In the genomic region with DNA sequence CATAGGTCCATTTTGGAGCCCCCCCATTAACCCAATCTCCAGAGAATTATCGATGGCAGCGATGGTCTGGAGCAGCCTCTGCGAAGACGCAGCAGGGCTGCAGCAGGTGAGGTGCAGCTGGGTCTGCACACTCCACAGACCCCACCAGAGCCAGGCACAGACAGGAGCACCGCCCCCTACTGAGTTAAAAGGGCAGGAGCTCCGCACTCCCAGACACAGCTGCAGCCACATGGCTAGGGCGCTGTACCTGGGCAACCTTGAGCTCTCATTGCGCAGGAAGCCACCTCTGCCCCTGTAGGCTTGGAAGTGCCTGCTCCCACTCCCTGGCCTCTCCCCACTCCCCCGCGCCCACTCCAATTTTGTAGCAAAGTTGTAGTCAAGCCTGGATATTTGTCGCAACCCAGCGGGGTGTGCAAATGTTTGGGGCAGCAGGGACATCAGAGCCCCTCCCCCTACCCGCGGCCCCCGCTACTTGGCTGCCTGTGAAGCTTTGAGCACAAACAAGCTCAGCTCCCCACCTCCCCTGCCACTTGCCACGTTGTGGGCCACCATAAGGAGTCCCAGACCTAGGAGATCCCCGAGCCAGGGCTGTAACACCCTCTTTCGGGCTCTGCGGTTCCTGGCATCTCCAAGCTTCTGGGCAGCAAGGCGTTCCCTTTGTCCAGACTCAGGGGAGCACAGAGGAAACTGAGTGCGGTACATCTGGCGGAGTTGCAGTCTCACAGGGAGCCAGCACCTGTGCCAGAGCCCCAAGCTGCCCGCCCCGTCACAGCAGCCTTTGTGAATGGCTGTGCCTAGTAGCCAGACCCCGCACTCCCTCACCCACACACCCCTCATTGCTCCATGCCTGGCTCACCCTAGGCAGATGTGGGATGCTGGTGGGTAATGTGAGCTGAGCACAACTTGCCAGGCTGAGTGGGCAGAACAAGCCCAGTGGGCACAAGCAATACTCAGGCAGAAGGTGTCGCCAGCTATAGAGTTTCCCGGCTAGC, we compare ENCODE assay signal across 24 cellular contexts.
DNase-seq lines count a peak whose midpoint lies in the region; ATAC-seq, FAIRE-seq and TF ChIP-seq lines count a peak whose summit lies in the region.
"Had no signal": no experiment of that assay in that cellular context is flagged by ENCODE, and none has a peak within 500 bp of the region (broad histone marks: within the 10 kb centered on the region; RNA-seq: fewer than 3 reads in every experiment).

No MANE protein-coding gene starts in this region.

- H3K9me3 ChIP-seq in HEK293 (ENCODE audit: control insufficient read depth, insufficient read depth, low read depth, low read length) (no peaks in the 10 kb centered on the region), kidney (ENCODE audit: control insufficient read depth in 1 of 2, low read length in 2 of 2) (no peaks in the 10 kb centered on the region), upper lobe of left lung (no peaks in the 10 kb centered on the region), small intestine (ENCODE audit: control insufficient read depth, low read depth) (no peaks in the 10 kb centered on the region)
- H3K9me3 ChIP-seq: BE2C, SJSA1 had no signal

- H3K79me2 ChIP-seq in GM23338 (replicated peaks; ENCODE audit: insufficient read depth), result no peaks in the 10 kb centered on the region

- no peak overlapping the region for H3K27ac Mint-ChIP-seq in GM23338

- intact Hi-C loops in kidney (cut with DNase I), result no loop called here

- TF ChIP-seq EP300 in upper lobe of left lung (IDR thresholded peaks at IDR 0.05), result no peak

- WGBS in upper lobe of left lung, 2 donors, result 85 to 92% methylated on average over 4 to 27 of the region's 27 CpGs
- 89 to 93% (median 92%) methylated on average over 26 to 27 of the region's 27 CpGs for WGBS in small intestine, 3 donors

- H3K4me1 ChIP-seq in GM23338 (ENCODE audit: insufficient read depth) (peaks cover 3% of the 10 kb centered on the region; the same call in 1 of the 2 replicates), HEK293 (ENCODE audit: control insufficient read depth, insufficient read depth, low read length) (no peaks in the 10 kb centered on the region), kidney (ENCODE audit: control insufficient read depth in 1 of 2, insufficient read depth in 1 of 2, low read depth in 1 of 2, low read length in 2 of 2) (no peaks in the 10 kb centered on the region), upper lobe of left lung (no peaks in the 10 kb centered on the region), small intestine (ENCODE audit: control insufficient read depth in 2 of 2, insufficient read depth in 1 of 2, low read depth in 1 of 2, low read length in 1 of 2) (no peaks in the 10 kb centered on the region)
- H3K4me1 ChIP-seq: BE2C, SJSA1 had no signal

- no peaks in the 10 kb centered on the region for H3K4me1 Mint-ChIP-seq in GM23338

- no peak for TF ChIP-seq POLR2A in upper lobe of left lung (IDR thresholded peaks at IDR 0.05)

- peak; percentile 77 for ATAC-seq in GM23338
- peak; percentile 28 to 53 for ATAC-seq in upper lobe of left lung (ENCODE audit: low FRiP score in 2 of 2)
- ATAC-seq in HG02981 (IDR thresholded peaks at IDR 0.05; ENCODE audit: unreplicated experiment), result no peak
- ATAC-seq: Right ventricle myocardium inferior had no signal

- no peak overlapping the region for H3K9ac ChIP-seq in kidney (ENCODE audit: low read length in 2 of 2)
- H3K9ac ChIP-seq: KMS-11 had no signal

- H3K36me3 ChIP-seq in GM23338 (ENCODE audit: insufficient read depth) (no peaks in the 10 kb centered on the region), HEK293 (ENCODE audit: control insufficient read depth in 2 of 2, insufficient read depth in 1 of 2, low read length in 2 of 2) (no peaks in the 10 kb centered on the region), kidney (ENCODE audit: control insufficient read depth in 1 of 2, insufficient read depth in 2 of 2, low read length in 2 of 2) (no peaks in the 10 kb centered on the region), upper lobe of left lung (no peaks in the 10 kb centered on the region), small intestine (ENCODE audit: control insufficient read depth in 2 of 2, insufficient read depth in 2 of 2, low read length in 2 of 2) (no peaks in the 10 kb centered on the region)
- H3K36me3 ChIP-seq: BE2C, SJSA1 had no signal

- H3K27me3 ChIP-seq in GM23338 (ENCODE audit: insufficient read depth) (no peaks in the 10 kb centered on the region), upper lobe of left lung (no peaks in the 10 kb centered on the region), small intestine (ENCODE audit: control insufficient read depth in 2 of 2, insufficient read depth in 2 of 2, low read length in 2 of 2) (no peaks in the 10 kb centered on the region)
- H3K27me3 ChIP-seq: BE2C, SJSA1 had no signal

- peak overlapping the region; percentile 75 for H2AFZ ChIP-seq in GM23338

- H3K4me3 ChIP-seq in GM23338, result no peak overlapping the region
- H3K4me3 ChIP-seq in HEK293 (ENCODE audit: low read depth, low read length), result no peak overlapping the region
- no peak overlapping the region for H3K4me3 ChIP-seq in kidney (ENCODE audit: low read length in 2 of 2)
- H3K4me3 ChIP-seq in upper lobe of left lung, result no peak overlapping the region
- no peak overlapping the region for H3K4me3 ChIP-seq in small intestine (ENCODE audit: low read depth in 1 of 2, low read length in 2 of 2)
- H3K4me3 ChIP-seq: SJSA1 had no signal

- H3F3A ChIP-seq in GM23338 (replicated peaks; ENCODE audit: low read depth), result no peaks in the 10 kb centered on the region

- H3K9me3 Mint-ChIP-seq in GM23338, result no peaks in the 10 kb centered on the region

- H3K9me2 ChIP-seq in GM23338 (ENCODE audit: insufficient read depth), result no peaks in the 10 kb centered on the region; the same call in 1 of the 2 replicates

- H3K4me2 ChIP-seq in GM23338, result no peak overlapping the region
- H3K4me2 ChIP-seq: KMS-11 had no signal

- TF ChIP-seq CTCF in GM23338 (conservative IDR thresholded peaks at IDR 0.05; ENCODE audit: low read depth in 2 of 2) (peak; percentile 29 to 59; a peak in 3 of 4 replicates), HEK293 (tag by site-specific recombination; IDR thresholded peaks at IDR 0.05) (no peak), kidney (IDR thresholded peaks at IDR 0.05; ENCODE audit: borderline replicate concordance, extremely low read depth, insufficient read depth) (no peak), upper lobe of left lung (IDR thresholded peaks at IDR 0.05) (no peak)

- FAIRE-seq in kidney (lab: Jason Lieb, UNC) (no peak), small intestine (lab: Jason Lieb, UNC) (no peak)
- FAIRE-seq: D721Med, GM19239, HTR-8/SVneo had no signal

- CTCF ChIA-PET in HEK293 (lab: Yijun Ruan, JAX), result interaction anchor here (0.6 to 0.8 kb wide), 3 partner anchors 66 to 996 kb away, joined by 3 read pairs; no protein-coding TSS in a partner anchor

- no peak overlapping the region for H3K4me3 Mint-ChIP-seq in GM23338

- H3K27ac ChIP-seq in GM23338 (ENCODE audit: low read depth) (no peak overlapping the region), HEK293 (ENCODE audit: extremely low read depth, low read depth, low read length) (no peak overlapping the region), kidney (ENCODE audit: low read depth in 2 of 2, low read length in 2 of 2) (no peak overlapping the region), upper lobe of left lung (no peak overlapping the region), small intestine (ENCODE audit: low read depth in 1 of 2, low read length in 1 of 2) (no peak overlapping the region)
- H3K27ac ChIP-seq: KMS-11, SJSA1 had no signal

- H3K27me3 Mint-ChIP-seq in GM23338 (ENCODE audit: insufficient read depth, low read depth, poor library complexity), result no peaks in the 10 kb centered on the region

- no peaks in the 10 kb centered on the region for H3K36me3 Mint-ChIP-seq in GM23338 (ENCODE audit: low read depth)

- no peaks in the 10 kb centered on the region for H4K20me1 ChIP-seq in GM23338 (replicated peaks; ENCODE audit: insufficient read depth)

- POLR2A ChIA-PET in HEK293 (lab: Yijun Ruan, JAX), result no interaction called here

- DNase-seq in GM23338 (ENCODE audit: low spot score) (peak; percentile 48), kidney (peak; percentile 59), upper lobe of left lung (peak in 1 of 2 donors; percentile 48), small intestine (no peak), NCI-H2107 (lab: John Stamatoyannopoulos, UW) (no peak)
- DNase-seq: BE2C, DMS53, GF-D8, HCEC 1CT, IMR-90, NCI-H1105 treated with DMSO at 0.1 percent for 48 hours, NCI-H1694, NCI-H2081, NCI-H446, NCI-H526, OCI-M1 had no signal

TF ChIP-seq in GM23338, 12 proteins besides CTCF, POLR2A, EP300 and RAD21 (continues in another document):
- TF ChIP-seq ZNF331 (CRISPR knock-in tag; IDR thresholded peaks at IDR 0.05; ENCODE audit: low read depth) (no peak), NANOG (IDR thresholded peaks at IDR 0.05; ENCODE audit: borderline replicate concordance) (no peak), STAT1 (IDR thresholded peaks at IDR 0.05; ENCODE audit: unreplicated experiment) (no peak), EZH2 (IDR thresholded peaks at IDR 0.05; ENCODE audit: low read depth, unreplicated experiment) (no peak), JUNB (IDR thresholded peaks at IDR 0.05; ENCODE audit: unreplicated experiment) (no peak)

TF ChIP-seq in HEK293, 187 proteins besides CTCF, POLR2A, EP300 and RAD21:
- peak; percentile 23; the same call in 1 of the 2 replicates for TF ChIP-seq EGR2 (tag by site-specific recombination; IDR thresholded peaks at IDR 0.05; ENCODE audit: low read depth)
- TF ChIP-seq ZNF362 (tag by site-specific recombination; IDR thresholded peaks at IDR 0.05), result no peak
TF ChIP-seq in HEK293: peak in this region for 1.

Comparison
In these comparisons a context has a peak if more than half of its experiments do, and no peak if none do; other contexts are left out.
1. DNase-seq: peak in GM23338 (single experiment) and kidney (single experiment); none in small intestine (single experiment) and NCI-H2107 (single experiment).
2. CTCF ChIP-seq: peak in GM23338 (2 of 2); none in HEK293 (single experiment), kidney (single experiment) and upper lobe of left lung (0 of 6).